Comparison of ENCODE assay signal across 8 cellular contexts in the genomic region with DNA sequence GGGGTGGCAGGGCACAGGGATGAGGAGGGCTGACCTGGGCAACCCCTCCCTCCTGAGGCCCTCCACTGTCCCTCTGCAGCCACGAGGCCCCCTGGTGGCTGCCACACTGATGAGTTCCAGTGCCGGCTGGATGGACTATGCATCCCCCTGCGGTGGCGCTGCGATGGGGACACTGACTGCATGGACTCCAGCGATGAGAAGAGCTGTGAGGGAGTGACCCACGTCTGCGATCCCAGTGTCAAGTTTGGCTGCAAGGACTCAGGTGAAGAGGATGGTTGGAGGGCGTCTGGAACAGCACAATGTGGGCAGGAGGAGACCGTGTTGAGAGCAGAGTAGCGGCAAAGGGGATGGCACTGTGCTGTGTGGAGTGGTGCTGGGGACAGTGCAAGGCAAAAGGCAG. TPM values are rescaled to one million over a fixed set of nuclear protein-coding genes. Genes with fewer than 3 reads are reported as not detected.
DNase-seq lines count a peak whose midpoint lies in the region; ATAC-seq and TF ChIP-seq lines count a peak whose summit lies in the region.

No MANE protein-coding gene starts in this region.

- no peak overlapping the region for H3K4me3 ChIP-seq in SJCRH30

- H3K4me1 ChIP-seq in SJCRH30, result peaks cover 9% of the 10 kb centered on the region; the same call in 1 of the 2 replicates

- H3K9me3 Mint-ChIP-seq in endothelial cell (ENCODE audit: unreplicated experiment) (no peaks in the 10 kb centered on the region), progenitor cell of endocrine pancreas (ENCODE audit: low read depth) (no peaks in the 10 kb centered on the region)

- H3K27me3 Mint-ChIP-seq in endothelial cell (ENCODE audit: unreplicated experiment), result peaks cover 26% of the 10 kb centered on the region
- H3K27me3 Mint-ChIP-seq in progenitor cell of endocrine pancreas, result no peaks in the 10 kb centered on the region

- H3K27ac Mint-ChIP-seq in endothelial cell (ENCODE audit: unreplicated experiment) (no peak overlapping the region), progenitor cell of endocrine pancreas (peak overlapping the region; percentile 26)

- H3K36me3 Mint-ChIP-seq in endothelial cell (ENCODE audit: low read depth, unreplicated experiment) (peaks cover 5% of the 10 kb centered on the region), progenitor cell of endocrine pancreas (ENCODE audit: insufficient read depth) (peaks cover 25% of the 10 kb centered on the region)

- H3K9me3 ChIP-seq in SJCRH30 (replicated peaks), result no peaks in the 10 kb centered on the region

- H3K4me1 Mint-ChIP-seq in endothelial cell (ENCODE audit: unreplicated experiment) (peaks cover 3% of the 10 kb centered on the region), progenitor cell of endocrine pancreas (ENCODE audit: low read depth) (no peaks in the 10 kb centered on the region)

- H3K27me3 ChIP-seq in SJCRH30, result no peaks in the 10 kb centered on the region

- ATAC-seq in GM21526 (IDR thresholded peaks at IDR 0.05; ENCODE audit: low FRiP score, unreplicated experiment), result no peak
- no peak for ATAC-seq in HG03520 (IDR thresholded peaks at IDR 0.05; ENCODE audit: unreplicated experiment)
- no peak for ATAC-seq in HG03135 (IDR thresholded peaks at IDR 0.05; ENCODE audit: unreplicated experiment)

- TF ChIP-seq CTCF in endothelial cell (IDR thresholded peaks at IDR 0.05; ENCODE audit: unreplicated experiment) (peak; percentile 66), progenitor cell of endocrine pancreas (IDR thresholded peaks at IDR 0.05; ENCODE audit: unreplicated experiment) (peak; percentile 59)

- no peak overlapping the region for H3K4me3 Mint-ChIP-seq in endothelial cell (ENCODE audit: unreplicated experiment)
- H3K4me3 Mint-ChIP-seq in progenitor cell of endocrine pancreas (ENCODE audit: low read depth), result no peak overlapping the region

- H3K36me3 ChIP-seq in SJCRH30, result no peaks in the 10 kb centered on the region

- H3K27ac ChIP-seq in SJCRH30, result no peak overlapping the region

- DNase-seq in activated CD8-positive, alpha-beta memory T cell treated with anti-CD3 and anti-CD28 coated beads, Interleukin-2, amount 50 U/mL, for 4 hours, result peak; percentile 26
- no peak for DNase-seq in activated CD8-positive, alpha-beta memory T cell treated with anti-CD3 and anti-CD28 coated beads, Interleukin-2, amount 50 U/mL, for 48 hours
- DNase-seq in SJCRH30, result peak; percentile 83 to 92
- peak; percentile 65 for DNase-seq in endothelial cell (ENCODE audit: low spot score)
- no peak for DNase-seq in progenitor cell of endocrine pancreas (ENCODE audit: low spot score, unreplicated experiment)

RNA-seq across cellular contexts. Expression of a gene that starts 25.7 kb away (rescaled TPM):
- total RNA-seq in SJCRH30 (2014; rRNA removed; shearing (Covaris generic)), result 1.1 and 1.3 TPM in 2 replicates
- total RNA-seq in endothelial cell (ENCODE audit: unreplicated experiment), result 0.46 TPM
- not detected in 2 replicates for total RNA-seq in progenitor cell of endocrine pancreas

RNA-seq across cellular contexts. Expression of a gene that starts 43.5 kb away (rescaled TPM):
- 91.1 and 92.7 TPM in 2 replicates for total RNA-seq in SJCRH30 (2014; rRNA removed; shearing (Covaris generic))
- total RNA-seq in endothelial cell (ENCODE audit: unreplicated experiment), result not detected
- total RNA-seq in progenitor cell of endocrine pancreas, result 1.7 and 2.0 TPM in 2 replicates

RNA-seq across cellular contexts. Expression of a gene that starts 44.8 kb away (rescaled TPM):
- total RNA-seq in SJCRH30 (2014; rRNA removed; shearing (Covaris generic)), result 53.7 and 58.6 TPM in 2 replicates
- total RNA-seq in endothelial cell (ENCODE audit: unreplicated experiment) (24.7 TPM), progenitor cell of endocrine pancreas (93.4 and 95.7 TPM in 2 replicates)

RNA-seq across cellular contexts. Expression of a gene that starts 56.4 kb away (rescaled TPM):
- total RNA-seq in SJCRH30 (2014; rRNA removed; shearing (Covaris generic)), result 1,504 and 1,712 TPM in 2 replicates
- total RNA-seq in endothelial cell (ENCODE audit: unreplicated experiment) (63.3 TPM), progenitor cell of endocrine pancreas (162 and 165 TPM in 2 replicates)

Comparison
In these comparisons a context has a peak if more than half of its experiments do, and no peak if none do; other contexts are left out.
1. DNase-seq: peak in activated CD8-positive, alpha-beta memory T cell treated with anti-CD3 and anti-CD28 coated beads, Interleukin-2, amount 50 U/mL, for 4 hours (single experiment), SJCRH30 (2 of 2) and endothelial cell (single experiment); none in activated CD8-positive, alpha-beta memory T cell treated with anti-CD3 and anti-CD28 coated beads, Interleukin-2, amount 50 U/mL, for 48 hours (single experiment) and progenitor cell of endocrine pancreas (single experiment).
2. RNA of a gene that starts 43.5 kb away (total RNA-seq): 91.1 to 92.7 TPM in SJCRH30; 1.7 to 2.0 TPM in progenitor cell of endocrine pancreas and not detected in endothelial cell (single experiment); every median in the first group is over 10 times any median in the second.